1 cellular context compared by ENCODE assay signal in genomic region chr1:150578278-150579109, GRCh38.
TF ChIP-seq lines count a peak whose summit lies in the region.

No MANE protein-coding gene starts in this region.

TF ChIP-seq in IMR-90, 13 proteins besides CTCF, POLR2A, EP300 and RAD21 (continued from another document):
- TF ChIP-seq MXI1 (IDR thresholded peaks at IDR 0.05; ENCODE audit: borderline replicate concordance, low read depth, low read length) = 0 out of 2 replicates have a peak, but pooled peaks have one; percentile 41
- no peak for TF ChIP-seq NFE2L2 (IDR thresholded peaks at IDR 0.05; ENCODE audit: low read depth, low read length)
- TF ChIP-seq, protein P1, sequence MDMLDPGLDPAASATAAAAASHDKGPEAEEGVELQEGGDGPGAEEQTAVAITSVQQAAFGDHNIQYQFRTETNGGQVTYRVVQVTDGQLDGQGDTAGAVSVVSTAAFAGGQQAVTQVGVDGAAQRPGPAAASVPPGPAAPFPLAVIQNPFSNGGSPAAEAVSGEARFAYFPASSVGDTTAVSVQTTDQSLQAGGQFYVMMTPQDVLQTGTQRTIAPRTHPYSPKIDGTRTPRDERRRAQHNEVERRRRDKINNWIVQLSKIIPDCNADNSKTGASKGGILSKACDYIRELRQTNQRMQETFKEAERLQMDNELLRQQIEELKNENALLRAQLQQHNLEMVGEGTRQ (IDR thresholded peaks at IDR 0.05; ENCODE audit: low read depth, low read length) = peak; percentile 45; the same call in 1 of the 2 replicates
- peak; percentile 93 for TF ChIP-seq CHD1 (IDR thresholded peaks at IDR 0.05; ENCODE audit: low read depth, low read length)
- 0 out of 2 replicates have a peak, but pooled peaks have one; percentile 31 for TF ChIP-seq MAZ (IDR thresholded peaks at IDR 0.05; ENCODE audit: borderline replicate concordance, low read depth, low read length)
TF ChIP-seq in IMR-90: peak in this region for 5.
